8 cellular contexts compared by ENCODE assay signal in the genomic region with DNA sequence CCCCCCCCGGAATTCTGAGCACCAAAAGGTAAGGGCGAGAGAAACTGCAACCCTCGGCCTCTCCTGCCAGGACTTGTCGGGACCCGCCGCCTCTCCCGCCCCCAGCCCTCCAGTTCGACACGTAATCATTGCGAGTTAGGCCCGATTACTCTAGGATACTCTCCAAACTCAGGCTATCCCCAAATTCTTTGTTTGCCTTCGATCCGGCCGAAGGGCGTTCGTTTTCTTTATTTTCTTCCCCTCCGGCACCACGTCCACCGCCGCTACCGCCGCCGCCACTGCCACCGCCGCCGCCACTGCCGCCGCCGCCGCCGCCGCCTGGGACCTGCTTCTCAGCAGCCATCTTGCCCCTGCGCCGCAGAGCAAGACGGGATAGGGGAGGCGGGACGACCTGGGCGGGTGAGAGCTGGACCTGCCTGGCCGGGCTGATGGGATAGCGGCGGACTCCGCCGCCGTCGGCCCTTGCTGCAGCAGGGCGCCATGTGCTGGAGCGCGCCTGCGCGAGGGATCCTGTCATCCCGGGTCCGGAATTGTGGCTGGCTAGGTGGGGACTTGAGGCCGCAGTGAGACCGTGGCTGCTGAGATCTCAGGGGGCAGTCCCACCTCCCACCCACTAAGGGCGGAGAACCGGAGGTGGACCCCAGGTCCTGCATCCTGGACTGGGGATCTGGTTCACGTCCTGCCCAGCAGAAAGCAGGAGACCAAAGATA. TPM values are rescaled to one million over a fixed set of nuclear protein-coding genes. Genes with fewer than 3 reads are reported as not detected.
DNase-seq lines count a peak whose midpoint lies in the region; ATAC-seq, FAIRE-seq and TF ChIP-seq lines count a peak whose summit lies in the region.

A gene (minus strand): TSS at position 369 of the 710 bp plus-strand sequence. CDS start 26 bp downstream, at position 343.

- peaks cover 40% of the 10 kb centered on the region for H3K27me3 ChIP-seq in suprapubic skin

- H3K27ac ChIP-seq in HEK293 (ENCODE audit: extremely low read depth, low read depth, low read length) (peak within 1 kb of the TSS; percentile 83), suprapubic skin (peak within 1 kb of the TSS; percentile 76)

- peak; percentile 99 for ATAC-seq in SK-N-SH treated with all-trans-retinoic acid at 6 μM for 48 hours

- CTCF ChIA-PET in HEK293 (lab: Yijun Ruan, JAX), result interaction anchor here (0.5 to 3.3 kb wide), 4 partner anchors 11 to 236 kb away, joined by 3 to 19 read pairs (median 4); a partner anchor contains a TSS

- peaks cover 14% of the 10 kb centered on the region for H3K27me3 Mint-ChIP-seq in activated naive CD4-positive, alpha-beta T cell treated with anti-CD3 and anti-CD28 coated beads, Interleukin-2, amount 50 U/mL, for 24 hours

- no peak for TF ChIP-seq EP300 in suprapubic skin (IDR thresholded peaks at IDR 0.05)

- H3K4me3 ChIP-seq in HEK293 (ENCODE audit: low read depth, low read length), result peak within 1 kb of the TSS; percentile 93
- peak within 1 kb of the TSS; percentile 82 for H3K4me3 ChIP-seq in NB4 (ENCODE audit: low read depth, low read length)
- peak within 1 kb of the TSS; percentile 85 for H3K4me3 ChIP-seq in suprapubic skin

- peaks cover 2% of the 10 kb centered on the region for H3K36me3 Mint-ChIP-seq in activated naive CD4-positive, alpha-beta T cell treated with anti-CD3 and anti-CD28 coated beads, Interleukin-2, amount 50 U/mL, for 24 hours

- WGBS in suprapubic skin, result 0% methylated on average over 35 of the region's 57 CpGs

- H3K4me3 Mint-ChIP-seq in activated naive CD4-positive, alpha-beta T cell treated with anti-CD3 and anti-CD28 coated beads, Interleukin-2, amount 50 U/mL, for 24 hours, result peak within 1 kb of the TSS; percentile 97

- H3K4me1 ChIP-seq in HEK293 (ENCODE audit: control insufficient read depth, insufficient read depth, low read length) (peaks cover 11% of the 10 kb centered on the region), suprapubic skin (peaks cover 62% of the 10 kb centered on the region)

- TF ChIP-seq CTCF in HEK293 (tag by site-specific recombination; IDR thresholded peaks at IDR 0.05) (no peak), NB4 (IDR thresholded peaks at IDR 0.05; ENCODE audit: low read depth, low read length) (no peak), suprapubic skin (IDR thresholded peaks at IDR 0.05) (no peak)

- H3K27ac Mint-ChIP-seq in activated naive CD4-positive, alpha-beta T cell treated with anti-CD3 and anti-CD28 coated beads, Interleukin-2, amount 50 U/mL, for 24 hours, result peak within 1 kb of the TSS; percentile 99

- POLR2A ChIA-PET in HEK293 (lab: Yijun Ruan, JAX), result interaction anchor here (0.5 to 2.4 kb wide), 16 partner anchors 9 to 207 kb away, joined by 3 to 15 read pairs (median 4); a partner anchor contains a TSS

- peak; percentile 84 for TF ChIP-seq POLR2A in NB4 (IDR thresholded peaks at IDR 0.05; ENCODE audit: extremely low read depth, insufficient read length)
- TF ChIP-seq POLR2A in suprapubic skin (IDR thresholded peaks at IDR 0.05), result peak in 1 of 2 donors; percentile 62

- H3K36me3 ChIP-seq in HEK293 (ENCODE audit: control insufficient read depth in 2 of 2, insufficient read depth in 1 of 2, low read length in 2 of 2) (peaks cover 25 to 30% of the 10 kb centered on the region in 2 experiments), suprapubic skin (peaks cover 18% of the 10 kb centered on the region)

- DNase-seq in NB4 (ENCODE audit: low read depth) (peak; percentile 94), globus pallidus (ENCODE audit: low spot score) (peak; percentile 95), occipital lobe (lab: John Stamatoyannopoulos, UW) (peak; percentile 96), suprapubic skin (ENCODE audit: low spot score in 2 of 2) (peak; percentile 94 to 96)

- H3K4me1 Mint-ChIP-seq in activated naive CD4-positive, alpha-beta T cell treated with anti-CD3 and anti-CD28 coated beads, Interleukin-2, amount 50 U/mL, for 24 hours, result peaks cover 43% of the 10 kb centered on the region

- FAIRE-seq in G401.6 (lab: Jason Lieb, UNC), result peak; percentile 61

- H3K9me3 ChIP-seq in HEK293 (ENCODE audit: control insufficient read depth, insufficient read depth, low read depth, low read length) (no peaks in the 10 kb centered on the region), suprapubic skin (no peaks in the 10 kb centered on the region)

- H3K9me3 Mint-ChIP-seq in activated naive CD4-positive, alpha-beta T cell treated with anti-CD3 and anti-CD28 coated beads, Interleukin-2, amount 50 U/mL, for 24 hours, result no peaks in the 10 kb centered on the region

TF ChIP-seq in HEK293, 187 proteins besides CTCF, POLR2A, EP300 and RAD21 (continues in another document):
- TF ChIP-seq YY1 (tag by site-specific recombination; IDR thresholded peaks at IDR 0.05), result peak; percentile 95
- no peak for TF ChIP-seq ZNF514 (tag by site-specific recombination; IDR thresholded peaks at IDR 0.05)
- no peak for TF ChIP-seq ZNF2 (tag by site-specific recombination; IDR thresholded peaks at IDR 0.05)
- peak; percentile 99 for TF ChIP-seq ZNF600 (tag by site-specific recombination; IDR thresholded peaks at IDR 0.05)
- 0 out of 2 replicates have a peak, but pooled peaks have one; percentile 19 for TF ChIP-seq ZNF146 (tag by site-specific recombination; IDR thresholded peaks at IDR 0.05)
- TF ChIP-seq ZNF629 (tag by site-specific recombination; IDR thresholded peaks at IDR 0.05), result peak; percentile 50; the same call in 1 of the 2 replicates
- peak; percentile 97 for TF ChIP-seq SP3 (tag by site-specific recombination; IDR thresholded peaks at IDR 0.05)
- TF ChIP-seq, protein P1, sequence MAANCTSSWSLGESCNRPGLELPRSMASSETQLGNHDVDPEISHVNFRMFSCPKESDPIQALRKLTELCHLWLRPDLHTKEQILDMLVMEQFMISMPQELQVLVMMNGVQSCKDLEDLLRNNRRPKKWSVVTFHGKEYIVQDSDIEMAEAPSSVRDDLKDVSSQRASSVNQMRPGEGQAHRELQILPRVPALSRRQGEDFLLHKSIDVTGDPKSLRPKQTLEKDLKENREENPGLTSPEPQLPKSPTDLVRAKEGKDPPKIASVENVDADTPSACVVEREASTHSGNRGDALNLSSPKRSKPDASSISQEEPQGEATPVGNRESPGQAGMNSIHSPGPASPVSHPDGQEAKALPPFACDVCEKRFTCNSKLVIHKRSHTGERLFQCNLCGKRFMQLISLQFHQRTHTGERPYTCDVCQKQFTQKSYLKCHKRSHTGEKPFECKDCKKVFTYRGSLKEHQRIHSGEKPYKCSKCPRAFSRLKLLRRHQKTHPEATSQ (tag by site-specific recombination; IDR thresholded peaks at IDR 0.05), result peak; percentile 39; the same call in 1 of the 2 replicates
- TF ChIP-seq, protein P2, sequence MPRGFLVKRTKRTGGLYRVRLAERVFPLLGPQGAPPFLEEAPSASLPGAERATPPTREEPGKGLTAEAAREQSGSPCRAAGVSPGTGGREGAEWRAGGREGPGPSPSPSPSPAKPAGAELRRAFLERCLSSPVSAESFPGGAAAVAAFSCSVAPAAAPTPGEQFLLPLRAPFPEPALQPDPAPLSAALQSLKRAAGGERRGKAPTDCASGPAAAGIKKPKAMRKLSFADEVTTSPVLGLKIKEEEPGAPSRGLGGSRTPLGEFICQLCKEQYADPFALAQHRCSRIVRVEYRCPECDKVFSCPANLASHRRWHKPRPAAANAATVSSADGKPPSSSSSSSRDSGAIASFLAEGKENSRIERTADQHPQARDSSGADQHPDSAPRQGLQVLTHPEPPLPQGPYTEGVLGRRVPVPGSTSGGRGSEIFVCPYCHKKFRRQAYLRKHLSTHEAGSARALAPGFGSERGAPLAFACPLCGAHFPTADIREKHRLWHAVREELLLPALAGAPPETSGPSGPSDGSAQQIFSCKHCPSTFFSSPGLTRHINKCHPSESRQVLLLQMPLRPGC (tag by site-specific recombination; IDR thresholded peaks at IDR 0.05), result 0 out of 2 replicates have a peak, but pooled peaks have one; percentile 30

TF ChIP-seq in SK-N-SH treated with all-trans-retinoic acid at 6 μM for 48 hours, 23 proteins besides CTCF, POLR2A, EP300 and RAD21:
- TF ChIP-seq ARNTL (CRISPR knock-in tag; IDR thresholded peaks at IDR 0.05; ENCODE audit: borderline replicate concordance, low read depth) (no peak), ZFP3 (CRISPR knock-in tag; IDR thresholded peaks at IDR 0.05) (0 out of 2 replicates have a peak, but pooled peaks have one; percentile 31)

RNA-seq across cellular contexts. Expression of the gene that starts here (rescaled TPM):
- 17.0 TPM for total RNA-seq in occipital lobe
- total RNA-seq in suprapubic skin, result 10 to 100 TPM; 57.5 to 90.2 (median 64.2) TPM

Comparison
In these comparisons a context has a peak if more than half of its experiments do, and no peak if none do; other contexts are left out.
1. Peak in every context shown above with its lines: DNase-seq, ATAC-seq, H3K4me3 ChIP-seq and H3K27ac ChIP-seq.